27 cellular contexts compared by ENCODE assay signal in genomic region chr13:25652764-25653163, GRCh38.
DNase-seq lines count a peak whose midpoint lies in the region; ATAC-seq, FAIRE-seq and TF ChIP-seq lines count a peak whose summit lies in the region.
"Had no signal": no experiment of that assay in that cellular context is flagged by ENCODE, and none has a peak within 500 bp of the region (broad histone marks: within the 10 kb centered on the region; RNA-seq: fewer than 3 reads in every experiment).

No MANE protein-coding gene starts in this region.

- H4K8ac ChIP-seq in H1 (ENCODE audit: extremely low read depth, insufficient read depth, low read length) = no peak overlapping the region

- no peak overlapping the region for H3K14ac ChIP-seq in H1 (ENCODE audit: insufficient read length)

- TF ChIP-seq EP300 in HepG2 (IDR thresholded peaks at IDR 0.05; ENCODE audit: low read depth in 2 of 2, low read length in 2 of 2) (no peak), HepG2 (CRISPR knock-in tag; IDR thresholded peaks at IDR 0.05; ENCODE audit: borderline replicate concordance) (no peak), H1 (IDR thresholded peaks at IDR 0.05; ENCODE audit: borderline replicate concordance in 1 of 2, low read depth in 2 of 2, low read length in 2 of 2) (no peak)

- H3K9me3 ChIP-seq in HepG2 (ENCODE audit: low read length) (peaks cover 11% of the 10 kb centered on the region; the same call in 1 of the 2 replicates), right lobe of liver (no peaks in the 10 kb centered on the region), H1 (ENCODE audit: insufficient read depth in 2 of 2, low read depth in 1 of 2, low read length in 1 of 2) (no peaks in the 10 kb centered on the region)
- H3K9me3 ChIP-seq: Caco-2, colonic mucosa had no signal

- ATAC-seq in HepG2 (no peak), right lobe of liver (no peak)
- ATAC-seq: effector memory CD8-positive, alpha-beta T cell; stimulated activated effector memory CD8-positive, alpha-beta T cell treated with anti-CD3 and anti-CD28 coated beads, Interleukin-12 subunit alpha, Interleukin-12 subunit beta, amount 100 ng/mL, for 72 hours had no signal

- FAIRE-seq in HepG2 (lab: Jason Lieb, UNC) = no peak
- FAIRE-seq in H1 (lab: Jason Lieb, UNC) = peak; percentile 60
- FAIRE-seq: keratinocyte had no signal

- DNase-seq in HepG2 (ENCODE audit: low spot score) = no peak
- no peak for DNase-seq in right lobe of liver
- no peak for DNase-seq in H1 (ENCODE audit: low read depth in 1 of 2, low spot score in 2 of 2)
- DNase-seq in left kidney (ENCODE audit: low read depth, low spot score) = peak; percentile 90
- no peak for DNase-seq in AG08395 (ENCODE audit: low spot score)
- no peak for DNase-seq in 8988T
- no peak for DNase-seq in EL
- DNase-seq in effector CD4-positive, alpha-beta T cell = no peak
- DNase-seq: activated CD8-positive, alpha-beta memory T cell treated with anti-CD3 and anti-CD28 coated beads for 24 hours; activated T-cell treated with anti-CD3 and anti-CD28 coated beads, Interleukin-2, amount 50 U/mL, for 1 hour; Caco-2; colonic mucosa; DMS79 treated with DMSO at 0.1 percent for 48 hours; effector memory CD8-positive, alpha-beta T cell; foreskin melanocyte; mammary epithelial cell; NCI-H1694 treated with DMSO at 0.1 percent for 48 hours; NCI-H2227 treated with DMSO at 0.1 percent for 48 hours; occipital lobe; RPMI8226 had no signal

- H3K4ac ChIP-seq in H1 (replicated peaks; ENCODE audit: insufficient read length, low read depth, low read length) = no peak overlapping the region

- H3K27ac ChIP-seq in HepG2 (ENCODE audit: extremely low read length, insufficient read depth, low read length) = no peak overlapping the region
- no peak overlapping the region for H3K27ac ChIP-seq in right lobe of liver
- H3K27ac ChIP-seq in H1 (ENCODE audit: low read depth, low read length) = no peak overlapping the region
- H3K27ac ChIP-seq: BLaER1 treated with 17β-estradiol and CSF1 and Interleukin-3, amounts not matched to agents 10 nM and 100 nM; colonic mucosa; esophagus muscularis mucosa; hepatocyte had no signal

- no TSS peak for BruUV-seq in HepG2 (replicated peaks; lab: Mats Ljungman, UMichigan)

- no peaks in the 10 kb centered on the region for H3K23me2 ChIP-seq in H1 (ENCODE audit: low read depth, low read length)

- in situ Hi-C loops in HepG2 (cut with HindIII; ENCODE audit: extremely low pct_ligation_motif_present, low pct_unique_long_range_greater_than_20kb) = no loop called here

- H2AFZ ChIP-seq in HepG2 (ENCODE audit: low read length) (no peak overlapping the region), H1 (ENCODE audit: low read length) (no peak overlapping the region)
- H2AFZ ChIP-seq: hepatocyte had no signal

- intact Hi-C loops in HepG2 (cut with micrococcal nuclease; ENCODE audit: unreplicated experiment) = no loop called here
- intact Hi-C loops in right lobe of liver (cut with DNase I) = no loop called here

- H3K36me3 ChIP-seq in HepG2 (replicated peaks in 1 of 2; ENCODE audit: control insufficient read depth in 1 of 2, insufficient read depth in 2 of 2, low read length in 2 of 2) (no peaks in the 10 kb centered on the region), right lobe of liver (no peaks in the 10 kb centered on the region), H1 (ENCODE audit: control insufficient read depth in 2 of 4, insufficient read depth in 4 of 4, low read length in 3 of 4) (no peaks in the 10 kb centered on the region)
- H3K36me3 ChIP-seq: BLaER1 treated with 17β-estradiol and CSF1 and Interleukin-3, amounts not matched to agents 10 nM and 100 nM; colonic mucosa; esophagus muscularis mucosa; HAP-1 had no signal

- H3K79me2 ChIP-seq in HepG2 (ENCODE audit: insufficient read depth, low read length) (no peaks in the 10 kb centered on the region), H1 (ENCODE audit: control insufficient read depth in 1 of 2, insufficient read depth in 2 of 2, low read length in 2 of 2) (no peaks in the 10 kb centered on the region)
- H3K79me2 ChIP-seq: hepatocyte had no signal

- H3K4me3 ChIP-seq in HepG2 (replicated peaks in 1 of 3; ENCODE audit: insufficient read depth in 1 of 3, low read depth in 2 of 3, low read length in 3 of 3) (no peak overlapping the region), right lobe of liver (no peak overlapping the region), H1 (ENCODE audit: extremely low read depth in 1 of 4, insufficient read depth in 2 of 4, low read depth in 3 of 4, low read length in 4 of 4) (no peak overlapping the region)
- H3K4me3 ChIP-seq: BLaER1 treated with 17β-estradiol and CSF1 and Interleukin-3, amounts not matched to agents 10 nM and 100 nM; colonic mucosa; esophagus muscularis mucosa; HAP-1; hepatocyte; smooth muscle cell had no signal

- no peak overlapping the region for H2BK12ac ChIP-seq in H1 (ENCODE audit: low read depth, low read length)

- H4K20me1 ChIP-seq in HepG2 (ENCODE audit: insufficient read depth, low read length) (no peaks in the 10 kb centered on the region), H1 (replicated peaks in 1 of 2; ENCODE audit: control insufficient read depth in 1 of 2, insufficient read depth in 2 of 2, low read length in 2 of 2) (no peaks in the 10 kb centered on the region)
- H4K20me1 ChIP-seq: BLaER1 treated with 17β-estradiol and CSF1 and Interleukin-3, amounts not matched to agents 10 nM and 100 nM had no signal

- H3K4me2 ChIP-seq in HepG2 (ENCODE audit: low read depth, low read length) (no peak overlapping the region), H1 (ENCODE audit: insufficient read depth in 1 of 2, low read depth in 2 of 2, low read length in 2 of 2) (no peak overlapping the region)
- H3K4me2 ChIP-seq: BLaER1 treated with 17β-estradiol and CSF1 and Interleukin-3, amounts not matched to agents 10 nM and 100 nM; hepatocyte; smooth muscle cell had no signal

- CTCF ChIA-PET in HepG2 (lab: Yijun Ruan, JAX; ENCODE audit: low intra/inter-chr PET ratio, low total read pairs) (no interaction called here), H1 (lab: Charles Lee; ENCODE audit: partially characterized antibody) (no interaction called here)

- POLR2A ChIA-PET in HepG2 (lab: Yijun Ruan, JAX) = no interaction called here
- POLR2A ChIA-PET in H1 (lab: Charles Lee; ENCODE audit: partially characterized antibody) = no interaction called here

- WGBS in HepG2 (ENCODE audit: low lambda C conversion rate) = 52% methylated on average over 2 of the region's 2 CpGs
- 49% methylated on average over 2 of the region's 2 CpGs for WGBS in right lobe of liver (ENCODE audit: insufficient coverage, low coverage, low lambda C conversion rate, missing lambda C conversion rate)
- 68% methylated on average over 2 of the region's 2 CpGs; no CpG with 5 or more reads in 1 of the 2 experiments for WGBS in H1 (ENCODE audit: extremely low coverage in 1 of 2, insufficient coverage in 1 of 2, insufficient read length in 1 of 2, insufficient replicate concordance in 2 of 2, low coverage in 1 of 2, low lambda C conversion rate in 2 of 2, missing lambda C conversion rate in 1 of 2), 2 experiments

- H3K27me3 ChIP-seq in HepG2 (ENCODE audit: control insufficient read depth in 1 of 2, insufficient read depth in 2 of 2, low read length in 2 of 2) (no peaks in the 10 kb centered on the region; a peak in 1 of 5 replicates), right lobe of liver (no peaks in the 10 kb centered on the region), H1 (replicated peaks in 1 of 4; ENCODE audit: control insufficient read depth in 3 of 4, extremely low read depth in 1 of 4, insufficient read depth in 3 of 4, low read length in 3 of 4) (no peaks in the 10 kb centered on the region)
- H3K27me3 ChIP-seq: BLaER1 treated with 17β-estradiol and CSF1 and Interleukin-3, amounts not matched to agents 10 nM and 100 nM; colonic mucosa; hepatocyte had no signal

- TF ChIP-seq RAD21 in HepG2 (CRISPR knock-in tag; IDR thresholded peaks at IDR 0.05) (no peak), H1 (IDR thresholded peaks at IDR 0.05 in 1 of 2, conservative IDR thresholded peaks at IDR 0.05 in 1 of 2; ENCODE audit: low read depth in 2 of 2, low read length in 2 of 2) (no peak)

- no peaks in the 10 kb centered on the region for H3K79me1 ChIP-seq in H1 (ENCODE audit: low read depth, low read length)

- H2BK120ac ChIP-seq in H1 (replicated peaks; ENCODE audit: low read depth, low read length) = no peak overlapping the region

- H2BK20ac ChIP-seq in H1 (ENCODE audit: low read length) = no peak overlapping the region

- TF ChIP-seq POLR2A in HepG2 (IDR thresholded peaks at IDR 0.05; ENCODE audit: insufficient read depth in 1 of 2, low read depth in 2 of 2, low read length in 2 of 2) (no peak), right lobe of liver (IDR thresholded peaks at IDR 0.05) (no peak), H1 (IDR thresholded peaks at IDR 0.05; ENCODE audit: control extremely low read depth in 1 of 2, low read depth in 2 of 2, low read length in 2 of 2) (no peak)

- H3K23ac ChIP-seq in H1 (ENCODE audit: insufficient read length) = no peak overlapping the region

- H2BK15ac ChIP-seq in H1 (ENCODE audit: low read length) = no peak overlapping the region

- TF ChIP-seq CTCF in HepG2 (CRISPR knock-in tag; IDR thresholded peaks at IDR 0.05) (no peak), right lobe of liver (IDR thresholded peaks at IDR 0.05) (no peak), H1 (IDR thresholded peaks at IDR 0.05; ENCODE audit: control extremely low read depth in 1 of 3, insufficient read depth in 1 of 3, low read depth in 1 of 3, low read length in 3 of 3) (no peak)

- H3K9ac ChIP-seq in HepG2 (ENCODE audit: insufficient read depth, low read depth, low read length) (no peak overlapping the region), H1 (replicated peaks in 1 of 4; ENCODE audit: extremely low read depth in 1 of 4, low read depth in 3 of 4, low read length in 3 of 4) (no peak overlapping the region)
- H3K9ac ChIP-seq: BLaER1 treated with 17β-estradiol and CSF1 and Interleukin-3, amounts not matched to agents 10 nM and 100 nM had no signal

- H3K4me1 ChIP-seq in HepG2 (ENCODE audit: insufficient read depth, low read length) (no peaks in the 10 kb centered on the region), right lobe of liver (no peaks in the 10 kb centered on the region), H1 (replicated peaks in 1 of 4; ENCODE audit: control insufficient read depth in 3 of 4, insufficient read depth in 4 of 4, low read length in 3 of 4) (peaks cover 0 to 4% (median 0%) of the 10 kb centered on the region in 4 experiments; a peak in 1 of 7 replicates)
- H3K4me1 ChIP-seq: BLaER1 treated with 17β-estradiol and CSF1 and Interleukin-3, amounts not matched to agents 10 nM and 100 nM; Caco-2; colonic mucosa; esophagus muscularis mucosa; HAP-1 had no signal

- H3K18ac ChIP-seq in H1 (ENCODE audit: extremely low read depth, low read length) = no peak overlapping the region

- no peak overlapping the region for H2BK5ac ChIP-seq in H1 (ENCODE audit: low read depth, low read length)

- H4K91ac ChIP-seq in H1 (replicated peaks; ENCODE audit: insufficient read length, low read length) = no peak overlapping the region

- H2AK5ac ChIP-seq in H1 (ENCODE audit: low read depth, low read length) = no peak overlapping the region

- H4K5ac ChIP-seq in H1 (ENCODE audit: insufficient read length, low read depth, low read length) = no peak overlapping the region

- no peak overlapping the region for H3K56ac ChIP-seq in H1 (replicated peaks; ENCODE audit: insufficient read length, low read depth, low read length)

TF ChIP-seq in HepG2, 621 proteins besides CTCF, POLR2A, EP300 and RAD21 (continues in another document):
- TF ChIP-seq FOXK2 (IDR thresholded peaks at IDR 0.05) = no peak

Comparison
In these comparisons a context has a peak if more than half of its experiments do, and no peak if none do; other contexts are left out.
1. Of the 41 proteins assayed by ChIP-seq in both HepG2 and H1: peak only in HepG2: none; only in H1: MAFK; in both: none; in neither: 40.